Comparison of ENCODE assay signal across 8 cellular contexts in genomic region chr3:31980530-31981205, GRCh38. TPM values are rescaled to one million over a fixed set of nuclear protein-coding genes. Genes with fewer than 3 reads are reported as not detected.
DNase-seq lines count a peak whose midpoint lies in the region; ATAC-seq and TF ChIP-seq lines count a peak whose summit lies in the region.

No MANE protein-coding gene starts in this region.

- intact Hi-C loops in heart right ventricle (cut with DNase I) (no loop called here), posterior vena cava (cut with DNase I) (no loop called here)

- in situ Hi-C loops in GM13976 (cut with MboI; ENCODE audit: low sequenced_read_pairs, unreplicated experiment) = no loop called here

- WGBS in heart right ventricle, 2 donors = 1% methylated on average over 62 to 66 of the region's 66 CpGs

- peaks cover 8 to 41% of the 10 kb centered on the region in 2 donors for H3K36me3 Mint-ChIP-seq in activated naive CD4-positive, alpha-beta T cell treated with anti-CD3 and anti-CD28 coated beads, Interleukin-2, amount 50 U/mL, for 72 hours

- ATAC-seq in HG03280 (IDR thresholded peaks at IDR 0.05; ENCODE audit: unreplicated experiment) (peak; percentile 36), heart right ventricle (peak; percentile 24 to 61 (median 41)), HG03565 (IDR thresholded peaks at IDR 0.05; ENCODE audit: unreplicated experiment) (no peak)
- peak; percentile 52 to 66 for ATAC-seq in activated naive CD4-positive, alpha-beta T cell treated with anti-CD3 and anti-CD28 coated beads, Interleukin-2, amount 50 U/mL, for 72 hours

- peak overlapping the region; percentile 58 to 79 (median 72) for H3K4me3 ChIP-seq in heart right ventricle

- peaks cover 0 to 14% of the 10 kb centered on the region in 2 donors for H3K9me3 Mint-ChIP-seq in activated naive CD4-positive, alpha-beta T cell treated with anti-CD3 and anti-CD28 coated beads, Interleukin-2, amount 50 U/mL, for 72 hours

- TF ChIP-seq CTCF in GM13976 (IDR thresholded peaks at IDR 0.05; ENCODE audit: borderline replicate concordance, control extremely low read depth, extremely low read depth, insufficient read depth, missing control alignments) = no peak
- TF ChIP-seq CTCF in heart right ventricle (IDR thresholded peaks at IDR 0.05) = peak in 1 of 9 donors; percentile 11

- H3K27ac Mint-ChIP-seq in activated naive CD4-positive, alpha-beta T cell treated with anti-CD3 and anti-CD28 coated beads, Interleukin-2, amount 50 U/mL, for 72 hours = peak overlapping the region in 1 of 2 donors; percentile 89

- DNase-seq in GM13976 (ENCODE audit: low spot score) (peak; percentile 57), RKO (ENCODE audit: low spot score) (peak; percentile 43), heart right ventricle (peak; percentile 27 to 44), posterior vena cava (ENCODE audit: low spot score) (peak; percentile 84), KG1 (lab: John Stamatoyannopoulos, UW) (no peak)
- DNase-seq in activated naive CD4-positive, alpha-beta T cell treated with anti-CD3 and anti-CD28 coated beads, Interleukin-2, amount 50 U/mL, for 72 hours (ENCODE audit: low spot score in 2 of 2) = peak in 1 of 2 donors; percentile 59

- H3K27ac ChIP-seq in heart right ventricle = peak overlapping the region; percentile 64 to 89 (median 82)

- H3K36me3 ChIP-seq in heart right ventricle = no peaks in the 10 kb centered on the region

- no peaks in the 10 kb centered on the region for H3K9me3 ChIP-seq in heart right ventricle

- H3K4me1 ChIP-seq in heart right ventricle = peaks cover 6 to 28% (median 24%) of the 10 kb centered on the region in 9 donors

- peaks cover 0 to 45% (median 0%) of the 10 kb centered on the region in 7 donors for H3K27me3 ChIP-seq in heart right ventricle

RNA-seq across cellular contexts. Expression of gene OSBPL10, which starts 0.4 kb away (rescaled TPM):
- total RNA-seq in activated naive CD4-positive, alpha-beta T cell treated with anti-CD3 and anti-CD28 coated beads, Interleukin-2, amount 50 U/mL, for 72 hours = 10 to 100 TPM in 1 of 2 donors, 1 to 10 TPM in 1; 1.1 to 32.6 TPM
- 1 to 10 TPM; 3.1 to 8.5 (median 4.5) TPM for total RNA-seq in heart right ventricle
- 1 to 10 TPM; 1.2 to 1.3 TPM for polyA plus RNA-seq in heart right ventricle
- total RNA-seq in posterior vena cava = 10 to 100 TPM; 28.1 to 29.7 TPM

RNA-seq across cellular contexts. Expression of gene ZNF860, which starts 0.9 kb away (rescaled TPM):
- 1 to 10 TPM in 1 of 2 donors, not detected in 1; 1.7 TPM for total RNA-seq in activated naive CD4-positive, alpha-beta T cell treated with anti-CD3 and anti-CD28 coated beads, Interleukin-2, amount 50 U/mL, for 72 hours
- total RNA-seq in heart right ventricle (under 1 TPM in 8 of 10 donors, not detected in 2; 0.07 to 0.28 (median 0.22) TPM), posterior vena cava (1 to 10 TPM; 1.0 to 2.3 TPM)
- under 1 TPM; 0.06 to 0.15 TPM for polyA plus RNA-seq in heart right ventricle
